1 cellular context compared by ENCODE assay signal in the genomic region with DNA sequence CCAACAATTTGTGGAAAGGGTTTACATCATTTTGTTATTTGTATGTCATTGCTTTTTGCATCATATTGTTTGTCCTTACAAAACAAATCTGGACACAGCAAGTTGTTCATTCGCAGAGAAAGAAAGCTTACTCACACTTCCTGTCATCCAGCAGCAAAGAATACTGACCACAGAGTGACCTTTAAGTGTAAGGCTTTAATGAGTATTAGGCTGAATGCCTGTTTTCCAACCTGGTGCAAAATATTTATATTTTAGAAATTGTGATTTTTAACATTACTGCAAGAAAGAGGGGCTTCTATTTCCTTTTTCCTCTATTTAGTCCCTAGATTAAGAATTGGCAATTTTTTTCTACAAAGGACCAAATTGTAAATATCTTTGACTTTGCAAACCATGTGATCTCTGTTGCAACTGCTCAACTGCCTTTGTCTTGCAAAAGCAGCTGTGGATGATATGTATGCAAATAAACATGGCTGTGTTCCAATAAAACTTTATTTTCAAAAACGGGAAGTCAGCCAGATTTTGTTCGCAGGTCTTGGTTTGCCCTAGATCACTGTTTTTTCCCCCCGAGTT.
TF ChIP-seq lines count a peak whose summit lies in the region.

No MANE protein-coding gene starts in this region.

TF ChIP-seq in HepG2, 621 proteins besides CTCF, POLR2A, EP300 and RAD21 (continued from another document):
- TF ChIP-seq, protein P1, sequence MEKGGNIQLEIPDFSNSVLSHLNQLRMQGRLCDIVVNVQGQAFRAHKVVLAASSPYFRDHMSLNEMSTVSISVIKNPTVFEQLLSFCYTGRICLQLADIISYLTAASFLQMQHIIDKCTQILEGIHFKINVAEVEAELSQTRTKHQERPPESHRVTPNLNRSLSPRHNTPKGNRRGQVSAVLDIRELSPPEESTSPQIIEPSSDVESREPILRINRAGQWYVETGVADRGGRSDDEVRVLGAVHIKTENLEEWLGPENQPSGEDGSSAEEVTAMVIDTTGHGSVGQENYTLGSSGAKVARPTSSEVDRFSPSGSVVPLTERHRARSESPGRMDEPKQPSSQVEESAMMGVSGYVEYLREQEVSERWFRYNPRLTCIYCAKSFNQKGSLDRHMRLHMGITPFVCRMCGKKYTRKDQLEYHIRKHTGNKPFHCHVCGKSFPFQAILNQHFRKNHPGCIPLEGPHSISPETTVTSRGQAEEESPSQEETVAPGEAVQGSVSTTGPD (CRISPR knock-in tag; IDR thresholded peaks at IDR 0.05): no peak
- TF ChIP-seq FOXP4 (CRISPR knock-in tag; IDR thresholded peaks at IDR 0.05) (peak; percentile 64), LBX2 (CRISPR knock-in tag; IDR thresholded peaks at IDR 0.05; ENCODE audit: borderline replicate concordance) (no peak), FOXP1 (IDR thresholded peaks at IDR 0.05) (no peak), FOXP1 (CRISPR knock-in tag; IDR thresholded peaks at IDR 0.05) (peak; percentile 80), NBN (conservative IDR thresholded peaks at IDR 0.05) (no peak), KLF16 (CRISPR knock-in tag; IDR thresholded peaks at IDR 0.05) (no peak; a peak in 1 of 4 replicates), THAP8 (CRISPR knock-in tag; IDR thresholded peaks at IDR 0.05; ENCODE audit: borderline replicate concordance) (no peak), ZZZ3 (CRISPR knock-in tag; IDR thresholded peaks at IDR 0.05; ENCODE audit: borderline replicate concordance) (no peak), SAP130 (CRISPR knock-in tag; IDR thresholded peaks at IDR 0.05; ENCODE audit: low read depth) (peak; percentile 67), ZNF570 (CRISPR knock-in tag; IDR thresholded peaks at IDR 0.05; ENCODE audit: borderline replicate concordance) (no peak), TEAD3 (CRISPR knock-in tag; optimal IDR thresholded peaks at IDR 0.05; ENCODE audit: borderline replicate concordance) (no peak), NR2F6 (IDR thresholded peaks at IDR 0.05) (peak; percentile 31; the same call in 1 of the 2 replicates), NR2F6 (CRISPR knock-in tag; IDR thresholded peaks at IDR 0.05) (peak; percentile 64), ETV5 (CRISPR knock-in tag; IDR thresholded peaks at IDR 0.05; ENCODE audit: borderline replicate concordance) (peak; percentile 40; the same call in 1 of the 2 replicates), CBFB (CRISPR knock-in tag; IDR thresholded peaks at IDR 0.05) (no peak), NFIC (IDR thresholded peaks at IDR 0.05; ENCODE audit: low read length) (peak; percentile 52; the same call in 1 of the 2 replicates), GFI1 (CRISPR knock-in tag; IDR thresholded peaks at IDR 0.05; ENCODE audit: borderline replicate concordance) (peak; percentile 73; the same call in 1 of the 2 replicates), RARA (CRISPR knock-in tag; IDR thresholded peaks at IDR 0.05) (peak; percentile 81), SNAI1 (CRISPR knock-in tag; IDR thresholded peaks at IDR 0.05; ENCODE audit: borderline replicate concordance) (no peak)
- TF ChIP-seq, protein P2, sequence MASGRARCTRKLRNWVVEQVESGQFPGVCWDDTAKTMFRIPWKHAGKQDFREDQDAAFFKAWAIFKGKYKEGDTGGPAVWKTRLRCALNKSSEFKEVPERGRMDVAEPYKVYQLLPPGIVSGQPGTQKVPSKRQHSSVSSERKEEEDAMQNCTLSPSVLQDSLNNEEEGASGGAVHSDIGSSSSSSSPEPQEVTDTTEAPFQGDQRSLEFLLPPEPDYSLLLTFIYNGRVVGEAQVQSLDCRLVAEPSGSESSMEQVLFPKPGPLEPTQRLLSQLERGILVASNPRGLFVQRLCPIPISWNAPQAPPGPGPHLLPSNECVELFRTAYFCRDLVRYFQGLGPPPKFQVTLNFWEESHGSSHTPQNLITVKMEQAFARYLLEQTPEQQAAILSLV (CRISPR knock-in tag; IDR thresholded peaks at IDR 0.05; ENCODE audit: borderline replicate concordance): no peak
- TF ChIP-seq, protein P3, sequence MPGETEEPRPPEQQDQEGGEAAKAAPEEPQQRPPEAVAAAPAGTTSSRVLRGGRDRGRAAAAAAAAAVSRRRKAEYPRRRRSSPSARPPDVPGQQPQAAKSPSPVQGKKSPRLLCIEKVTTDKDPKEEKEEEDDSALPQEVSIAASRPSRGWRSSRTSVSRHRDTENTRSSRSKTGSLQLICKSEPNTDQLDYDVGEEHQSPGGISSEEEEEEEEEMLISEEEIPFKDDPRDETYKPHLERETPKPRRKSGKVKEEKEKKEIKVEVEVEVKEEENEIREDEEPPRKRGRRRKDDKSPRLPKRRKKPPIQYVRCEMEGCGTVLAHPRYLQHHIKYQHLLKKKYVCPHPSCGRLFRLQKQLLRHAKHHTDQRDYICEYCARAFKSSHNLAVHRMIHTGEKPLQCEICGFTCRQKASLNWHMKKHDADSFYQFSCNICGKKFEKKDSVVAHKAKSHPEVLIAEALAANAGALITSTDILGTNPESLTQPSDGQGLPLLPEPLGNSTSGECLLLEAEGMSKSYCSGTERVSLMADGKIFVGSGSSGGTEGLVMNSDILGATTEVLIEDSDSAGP (CRISPR knock-in tag; IDR thresholded peaks at IDR 0.05; ENCODE audit: borderline replicate concordance): no peak
- TF ChIP-seq, protein P4, sequence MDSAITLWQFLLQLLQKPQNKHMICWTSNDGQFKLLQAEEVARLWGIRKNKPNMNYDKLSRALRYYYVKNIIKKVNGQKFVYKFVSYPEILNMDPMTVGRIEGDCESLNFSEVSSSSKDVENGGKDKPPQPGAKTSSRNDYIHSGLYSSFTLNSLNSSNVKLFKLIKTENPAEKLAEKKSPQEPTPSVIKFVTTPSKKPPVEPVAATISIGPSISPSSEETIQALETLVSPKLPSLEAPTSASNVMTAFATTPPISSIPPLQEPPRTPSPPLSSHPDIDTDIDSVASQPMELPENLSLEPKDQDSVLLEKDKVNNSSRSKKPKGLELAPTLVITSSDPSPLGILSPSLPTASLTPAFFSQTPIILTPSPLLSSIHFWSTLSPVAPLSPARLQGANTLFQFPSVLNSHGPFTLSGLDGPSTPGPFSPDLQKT (CRISPR knock-in tag; IDR thresholded peaks at IDR 0.05; ENCODE audit: borderline replicate concordance): no peak
- TF ChIP-seq, protein P5, sequence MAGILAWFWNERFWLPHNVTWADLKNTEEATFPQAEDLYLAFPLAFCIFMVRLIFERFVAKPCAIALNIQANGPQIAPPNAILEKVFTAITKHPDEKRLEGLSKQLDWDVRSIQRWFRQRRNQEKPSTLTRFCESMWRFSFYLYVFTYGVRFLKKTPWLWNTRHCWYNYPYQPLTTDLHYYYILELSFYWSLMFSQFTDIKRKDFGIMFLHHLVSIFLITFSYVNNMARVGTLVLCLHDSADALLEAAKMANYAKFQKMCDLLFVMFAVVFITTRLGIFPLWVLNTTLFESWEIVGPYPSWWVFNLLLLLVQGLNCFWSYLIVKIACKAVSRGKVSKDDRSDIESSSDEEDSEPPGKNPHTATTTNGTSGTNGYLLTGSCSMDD (CRISPR knock-in tag; IDR thresholded peaks at IDR 0.05): no peak
- TF ChIP-seq, protein P6, sequence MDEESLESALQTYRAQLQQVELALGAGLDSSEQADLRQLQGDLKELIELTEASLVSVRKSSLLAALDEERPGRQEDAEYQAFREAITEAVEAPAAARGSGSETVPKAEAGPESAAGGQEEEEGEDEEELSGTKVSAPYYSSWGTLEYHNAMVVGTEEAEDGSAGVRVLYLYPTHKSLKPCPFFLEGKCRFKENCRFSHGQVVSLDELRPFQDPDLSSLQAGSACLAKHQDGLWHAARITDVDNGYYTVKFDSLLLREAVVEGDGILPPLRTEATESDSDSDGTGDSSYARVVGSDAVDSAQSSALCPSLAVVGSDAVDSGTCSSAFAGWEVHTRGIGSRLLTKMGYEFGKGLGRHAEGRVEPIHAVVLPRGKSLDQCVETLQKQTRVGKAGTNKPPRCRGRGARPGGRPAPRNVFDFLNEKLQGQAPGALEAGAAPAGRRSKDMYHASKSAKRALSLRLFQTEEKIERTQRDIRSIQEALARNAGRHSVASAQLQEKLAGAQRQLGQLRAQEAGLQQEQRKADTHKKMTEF (CRISPR knock-in tag; IDR thresholded peaks at IDR 0.05): no peak
